In the genomic region with DNA sequence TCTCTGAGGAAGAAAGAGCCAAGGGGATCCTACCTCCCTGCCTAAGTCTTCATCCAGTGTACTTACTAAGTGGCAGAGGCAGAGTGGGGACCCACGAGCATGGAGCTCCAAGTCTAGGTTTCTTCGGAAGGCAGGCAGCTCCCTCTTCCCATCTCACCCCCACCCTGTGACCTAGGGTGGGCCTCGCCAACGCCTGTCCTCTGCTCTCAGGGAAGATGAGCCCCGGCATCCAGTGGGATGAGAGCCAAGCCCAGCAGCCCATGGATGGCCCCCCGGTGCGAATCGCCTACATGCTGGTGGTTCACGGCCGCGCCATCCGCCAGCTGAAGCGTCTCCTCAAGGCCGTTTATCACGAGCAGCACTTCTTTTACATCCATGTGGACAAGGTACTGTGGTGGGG, we compare ENCODE assay signal across 16 cellular contexts. TPM values are rescaled to one million over a fixed set of nuclear protein-coding genes. Genes with fewer than 3 reads are reported as not detected.
"Had no signal": no experiment of that assay in that cellular context is flagged by ENCODE, and none has a peak within 500 bp of the region (broad histone marks: within the 10 kb centered on the region; RNA-seq: fewer than 3 reads in every experiment).

No MANE protein-coding gene starts in this region.

- ATAC-seq: activated CD4-positive, alpha-beta T cell treated with anti-CD3 and anti-CD28 coated beads for 36 hours; esophagus mucosa; gastrocnemius medialis; left lung; psoas muscle had no signal

- H3K27me3 ChIP-seq: ascending aorta, gastrocnemius medialis, left lung, SJSA1 had no signal

- H3K4me3 ChIP-seq: ascending aorta, gastrocnemius medialis, left lung, psoas muscle, SJSA1 had no signal

- FAIRE-seq: small intestine, TTC549 had no signal

- H3K4me3 Mint-ChIP-seq: activated CD4-positive, alpha-beta T cell treated with anti-CD3 and anti-CD28 coated beads for 36 hours had no signal

- H3K27me3 Mint-ChIP-seq: activated CD4-positive, alpha-beta T cell treated with anti-CD3 and anti-CD28 coated beads for 36 hours had no signal

- DNase-seq: activated CD4-positive, alpha-beta T cell treated with anti-CD3 and anti-CD28 coated beads for 36 hours; activated CD4-positive, alpha-beta T cell treated with anti-CD3 and anti-CD28 coated beads, Interleukin-2, amount 50 U/mL, for 48 hours; activated naive CD4-positive, alpha-beta T cell; cerebellar nuclear complex; cortex of kidney; left lung; psoas muscle; right cardiac atrium; small intestine; stimulated activated CD4-positive, alpha-beta T cell treated with anti-CD3 and anti-CD28 coated beads, Interleukin-15, amount 100 ng/mL, for 24 hours; stimulated activated CD4-positive, alpha-beta T cell treated with anti-CD3 and anti-CD28 coated beads, Interleukin-2, amount 100 ng/mL, for 48 hours had no signal

- H3K9me3 ChIP-seq: ascending aorta, gastrocnemius medialis, left lung, psoas muscle, SJSA1 had no signal

- H3K27ac Mint-ChIP-seq: activated CD4-positive, alpha-beta T cell treated with anti-CD3 and anti-CD28 coated beads for 36 hours had no signal

- H3K4me1 ChIP-seq: ascending aorta, gastrocnemius medialis, left lung, psoas muscle, SJSA1 had no signal

- H3K27ac ChIP-seq: ascending aorta, gastrocnemius medialis, left lung, psoas muscle, SJSA1 had no signal

RNA-seq across cellular contexts. Expression of a gene that starts 18.8 kb away (rescaled TPM):
- total RNA-seq: ascending aorta had no signal
